Comparison of ENCODE assay signal across 23 cellular contexts in genomic region chr12:11738450-11738849, GRCh38.
A peak's percentile ranks its signal among the peaks of the same experiment; 100 is the strongest.
DNase-seq lines count a peak whose midpoint lies in the region; ATAC-seq and TF ChIP-seq lines count a peak whose summit lies in the region.
"Had no signal": no experiment of that assay in that cellular context is flagged by ENCODE, and none has a peak within 500 bp of the region (broad histone marks: within the 10 kb centered on the region; RNA-seq: fewer than 3 reads in every experiment).

No MANE protein-coding gene starts in this region.

- H3K27me3 ChIP-seq in foreskin keratinocyte, result no peaks in the 10 kb centered on the region
- H3K27me3 ChIP-seq in stomach, result no peaks in the 10 kb centered on the region
- no peaks in the 10 kb centered on the region for H3K27me3 ChIP-seq in right lobe of liver
- H3K27me3 ChIP-seq: BLaER1, SJCRH30 had no signal

- H3K36me3 ChIP-seq in stomach, result no peaks in the 10 kb centered on the region
- H3K36me3 ChIP-seq in right lobe of liver, result no peaks in the 10 kb centered on the region
- H3K36me3 ChIP-seq: HAP-1, SJCRH30 had no signal

- WGBS in stomach, 5 donors, result 75 to 88% (median 83%) methylated on average over 6 of the region's 6 CpGs
- WGBS in right lobe of liver (ENCODE audit: insufficient coverage, low coverage, low lambda C conversion rate, missing lambda C conversion rate), result 89% methylated on average over 3 of the region's 6 CpGs

- DNase-seq in CD14-positive monocyte (ENCODE audit: low spot score) (no peak), activated B cell treated with CpG ODN at 0.5 μM for 24 hours (no peak), foreskin keratinocyte (peak in 1 of 2 donors; percentile 22), stomach (peak; percentile 53), right lobe of liver (no peak), NCI-H2081 (lab: John Stamatoyannopoulos, UW) (no peak), NCI-H446 treated with DMSO at 0.1 percent for 48 hours (lab: John Stamatoyannopoulos, UW) (no peak)
- DNase-seq: CD4-positive, alpha-beta memory T cell; COR-L47; DMS53; GDM1; GOT3; HFFc6; NCI-H1092; NCI-H1417 treated with DMSO at 0.1 percent for 48 hours; NCI-H187; NCI-H524 treated with DMSO at 0.1 percent for 48 hours; NCI-H774; PC-3; SJCRH30 had no signal

- TF ChIP-seq POLR2A in stomach (IDR thresholded peaks at IDR 0.05) (no peak), right lobe of liver (IDR thresholded peaks at IDR 0.05) (no peak)

- intact Hi-C loops in CD14-positive monocyte (cut with micrococcal nuclease), result no loop called here
- intact Hi-C loops in activated B cell treated with CpG ODN at 0.5 μM for 24 hours (cut with micrococcal nuclease), result loop anchor here (10.0 kb wide), 1 partner anchor 1066 kb away; no protein-coding TSS in a partner anchor
- intact Hi-C loops in stomach (cut with DNase I; ENCODE audit: low total_unique reads), result no loop called here
- intact Hi-C loops in right lobe of liver (cut with DNase I), result no loop called here

- no peaks in the 10 kb centered on the region for H3K27me3 Mint-ChIP-seq in CD14-positive monocyte (ENCODE audit: low read depth in 3 of 3)
- no peaks in the 10 kb centered on the region for H3K27me3 Mint-ChIP-seq in activated B cell treated with CpG ODN at 0.5 μM for 24 hours
- H3K27me3 Mint-ChIP-seq: CD4-positive, alpha-beta memory T cell had no signal

- ATAC-seq in activated B cell treated with CpG ODN at 0.5 μM for 24 hours (ENCODE audit: low read depth), result no peak
- peak; percentile 53 for ATAC-seq in foreskin keratinocyte
- ATAC-seq in right lobe of liver, result no peak
- ATAC-seq: PC-3, SK-N-SH treated with all-trans-retinoic acid at 6 μM for 48 hours had no signal

- peaks cover 57% of the 10 kb centered on the region for H3K4me1 Mint-ChIP-seq in CD14-positive monocyte
- peaks cover 94% of the 10 kb centered on the region for H3K4me1 Mint-ChIP-seq in activated B cell treated with CpG ODN at 0.5 μM for 24 hours

- H3K4me1 ChIP-seq in foreskin keratinocyte (peaks cover 22% of the 10 kb centered on the region), stomach (peaks cover 0 to 39% (median 18%) of the 10 kb centered on the region in 4 donors), right lobe of liver (no peaks in the 10 kb centered on the region)
- H3K4me1 ChIP-seq: SJCRH30 had no signal

- no peak for TF ChIP-seq CTCF in CD14-positive monocyte (IDR thresholded peaks at IDR 0.05)
- TF ChIP-seq CTCF in activated B cell treated with CpG ODN at 0.5 μM for 24 hours (IDR thresholded peaks at IDR 0.05), result no peak
- TF ChIP-seq CTCF in foreskin keratinocyte (conservative IDR thresholded peaks at IDR 0.05), result no peak
- no peak for TF ChIP-seq CTCF in stomach (IDR thresholded peaks at IDR 0.05)
- no peak for TF ChIP-seq CTCF in right lobe of liver (IDR thresholded peaks at IDR 0.05)

- H3K4me3 ChIP-seq in stomach, result no peak overlapping the region
- H3K4me3 ChIP-seq in right lobe of liver, result no peak overlapping the region
- H3K4me3 ChIP-seq: BLaER1, HAP-1, SJCRH30 had no signal

- CTCF ChIA-PET in activated B cell treated with CpG ODN at 0.5 μM for 24 hours (lab: Charles Lee), result interaction anchor here (1.7 kb wide), 1 partner anchor 24 kb away, joined by 5 read pairs; no protein-coding TSS in a partner anchor

- H3K36me3 Mint-ChIP-seq in CD14-positive monocyte, result peaks cover 35 to 40% of the 10 kb centered on the region in 2 donors
- peaks cover 24% of the 10 kb centered on the region for H3K36me3 Mint-ChIP-seq in activated B cell treated with CpG ODN at 0.5 μM for 24 hours (ENCODE audit: low read depth)

- peaks cover 0 to 2% (median 0%) of the 10 kb centered on the region in 7 donors for H3K9me3 Mint-ChIP-seq in CD14-positive monocyte
- no peaks in the 10 kb centered on the region for H3K9me3 Mint-ChIP-seq in activated B cell treated with CpG ODN at 0.5 μM for 24 hours
- H3K9me3 Mint-ChIP-seq: CD4-positive, alpha-beta memory T cell; HFFc6 had no signal

- POLR2A ChIA-PET in activated B cell treated with CpG ODN at 0.5 μM for 24 hours (lab: Charles Lee), result interaction anchor here (0.6 to 16.0 kb wide), 6 partner anchors 8 to 155 kb away, joined by 3 to 433 read pairs (median 18); partner anchors contain the start of gene ETV6

- H3K27ac Mint-ChIP-seq in CD14-positive monocyte (peak overlapping the region in 6 of 7 donors; percentile 21 to 79 (median 72)), activated B cell treated with CpG ODN at 0.5 μM for 24 hours (peak overlapping the region; percentile 70)
- H3K27ac Mint-ChIP-seq: HFFc6 had no signal

- H3K27ac ChIP-seq in foreskin keratinocyte, result no peak overlapping the region
- no peak overlapping the region for H3K27ac ChIP-seq in stomach
- H3K27ac ChIP-seq in right lobe of liver, result no peak overlapping the region
- H3K27ac ChIP-seq: BLaER1, SJCRH30 had no signal

- TF ChIP-seq EP300 in stomach (IDR thresholded peaks at IDR 0.05), result no peak

- H3K9me3 ChIP-seq in stomach, result no peaks in the 10 kb centered on the region
- H3K9me3 ChIP-seq in right lobe of liver, result no peaks in the 10 kb centered on the region
- H3K9me3 ChIP-seq: HAP-1, SJCRH30 had no signal

- no peak overlapping the region for H3K4me3 Mint-ChIP-seq in CD14-positive monocyte
- no peak overlapping the region for H3K4me3 Mint-ChIP-seq in activated B cell treated with CpG ODN at 0.5 μM for 24 hours
- H3K4me3 Mint-ChIP-seq: CD4-positive, alpha-beta memory T cell; HFFc6 had no signal
